Comparison of ENCODE assay signal across 15 cellular contexts in the genomic region with DNA sequence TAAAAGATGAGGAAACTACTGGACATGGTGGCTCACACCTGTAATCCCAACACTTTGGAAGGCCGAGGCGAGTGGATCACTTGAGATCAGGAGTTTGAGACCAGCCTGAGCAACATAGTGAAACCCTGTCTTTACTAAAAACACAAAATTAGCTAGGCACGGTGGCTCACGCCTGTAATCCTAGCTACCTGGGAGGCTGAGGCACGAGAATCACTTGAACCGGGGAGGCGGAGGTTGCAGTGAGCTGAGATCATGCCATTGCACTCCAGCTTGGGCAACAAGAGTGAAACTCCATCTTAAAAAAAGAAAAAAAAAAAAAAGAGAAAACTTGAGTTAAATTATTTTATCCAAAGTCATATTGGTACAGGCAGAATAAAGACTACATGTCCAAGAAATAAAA. TPM values are rescaled to one million over a fixed set of nuclear protein-coding genes. Genes with fewer than 3 reads are reported as not detected.
DNase-seq lines count a peak whose midpoint lies in the region; ATAC-seq and TF ChIP-seq lines count a peak whose summit lies in the region.
"Not testable (repeated sequence)": the region's sequence is repeated elsewhere in the genome, so short reads cannot be mapped to it uniquely, and the experiment has no call there.
"Had no signal": no experiment of that assay in that cellular context is flagged by ENCODE, and none has a peak within 500 bp of the region (broad histone marks: within the 10 kb centered on the region; RNA-seq: fewer than 3 reads in every experiment).

No MANE protein-coding gene starts in this region.

- peaks cover 23% of the 10 kb centered on the region for H3K79me2 ChIP-seq in DND-41 (ENCODE audit: insufficient read depth, low read length)
- H3K79me2 ChIP-seq in Karpas-422 (ENCODE audit: low read length) = peaks cover 61% of the 10 kb centered on the region
- not testable (repeated sequence) for H3K79me2 ChIP-seq in neural cell (replicated peaks; ENCODE audit: insufficient read depth, low read length)

- H3K27me3 ChIP-seq in DND-41 (ENCODE audit: insufficient read depth, low read length, poor library complexity); Karpas-422 (ENCODE audit: low read length); ectodermal cell (ENCODE audit: control insufficient read depth, insufficient read depth, low read length, poor library complexity, severe bottlenecking); neural cell (ENCODE audit: insufficient read depth, low read depth, low read length); upper lobe of right lung: not testable (repeated sequence)

- peaks cover 25% of the 10 kb centered on the region for H3K4me1 ChIP-seq in DND-41 (ENCODE audit: insufficient read depth, low read length)
- peaks cover 39% of the 10 kb centered on the region for H3K4me1 ChIP-seq in Karpas-422 (ENCODE audit: low read length)
- H3K4me1 ChIP-seq in ectodermal cell (ENCODE audit: control insufficient read depth, insufficient read depth, low read length); upper lobe of right lung: not testable (repeated sequence)

- H3K36me3 ChIP-seq in DND-41 (ENCODE audit: insufficient read depth, low read length) (peaks cover 34% of the 10 kb centered on the region), Karpas-422 (ENCODE audit: insufficient read depth, low read length) (peaks cover 46% of the 10 kb centered on the region), upper lobe of right lung (peaks cover 17% of the 10 kb centered on the region)
- H3K36me3 ChIP-seq in ectodermal cell (ENCODE audit: control insufficient read depth, insufficient read depth, low read length); neural cell (ENCODE audit: insufficient read depth, low read length): not testable (repeated sequence)

- peak overlapping the region; percentile 96 for H3K4me3 Mint-ChIP-seq in T-helper 1 cell treated with Interleukin-12 subunit alpha and Interleukin-12 subunit beta and Interleukin-4 antibody, amounts not matched to agents 30 μg/mL and 1 μg/mL, for 36 hours
- H3K4me3 Mint-ChIP-seq in activated T-helper 2 cell treated with anti-CD3 and anti-CD28 coated beads, Interferon-gamma antibody, Interleukin-2, Interleukin-4, amounts not matched to agents 10 μg/mL and 5 μg/mL and 100 μg/mL, durations not matched to agents 14 hours and 24 hours and 36 hours (ENCODE audit: low read depth) = peak overlapping the region; percentile 96

- 93 to 96% methylated on average over 7 of the region's 7 CpGs for WGBS in ectodermal cell, 2 experiments

- H3K4me2 ChIP-seq in DND-41 (ENCODE audit: insufficient read depth, low read length) = peak overlapping the region; percentile 76
- H3K4me2 ChIP-seq in Karpas-422 (ENCODE audit: low read depth, low read length, poor library complexity, severe bottlenecking) = peak overlapping the region; percentile 89
- H3K4me2 ChIP-seq in neural cell (ENCODE audit: low read length) = peak overlapping the region; percentile 47

- H3K27ac ChIP-seq in DND-41 (ENCODE audit: low read length) = peak overlapping the region; percentile 92
- not testable (repeated sequence) for H3K27ac ChIP-seq in Karpas-422 (ENCODE audit: low read length); ectodermal cell (ENCODE audit: insufficient read depth, low read depth, low read length, poor library complexity, severe bottlenecking); neural cell (ENCODE audit: low read length); upper lobe of right lung

- H3K9ac ChIP-seq in DND-41 (ENCODE audit: low read depth, low read length) (peak overlapping the region; percentile 90), Karpas-422 (ENCODE audit: low read length) (peak overlapping the region; percentile 97)
- not testable (repeated sequence) for H3K9ac ChIP-seq in neural cell (ENCODE audit: low read length)

- peaks cover 35% of the 10 kb centered on the region for H3K4me1 Mint-ChIP-seq in T-helper 1 cell treated with Interleukin-12 subunit alpha and Interleukin-12 subunit beta and Interleukin-4 antibody, amounts not matched to agents 30 μg/mL and 1 μg/mL, for 36 hours (ENCODE audit: low read depth)
- peaks cover 37% of the 10 kb centered on the region for H3K4me1 Mint-ChIP-seq in activated T-helper 2 cell treated with anti-CD3 and anti-CD28 coated beads, Interferon-gamma antibody, Interleukin-2, Interleukin-4, amounts not matched to agents 10 μg/mL and 5 μg/mL and 100 μg/mL, durations not matched to agents 14 hours and 24 hours and 36 hours (ENCODE audit: low read depth)

- H3K9me3 Mint-ChIP-seq in T-helper 1 cell treated with Interleukin-12 subunit alpha and Interleukin-12 subunit beta and Interleukin-4 antibody, amounts not matched to agents 30 μg/mL and 1 μg/mL, for 36 hours; activated T-helper 2 cell treated with anti-CD3 and anti-CD28 coated beads, Interferon-gamma antibody, Interleukin-2, Interleukin-4, amounts not matched to agents 10 μg/mL and 5 μg/mL and 100 μg/mL, durations not matched to agents 14 hours and 24 hours and 36 hours: not testable (repeated sequence)

- ATAC-seq in DND-41 (ENCODE audit: insufficient read depth, low read depth); upper lobe of right lung: not testable (repeated sequence)

- H3K27ac Mint-ChIP-seq in T-helper 1 cell treated with Interleukin-12 subunit alpha and Interleukin-12 subunit beta and Interleukin-4 antibody, amounts not matched to agents 30 μg/mL and 1 μg/mL, for 36 hours = peak overlapping the region; percentile 52
- peak overlapping the region; percentile 42 for H3K27ac Mint-ChIP-seq in activated T-helper 2 cell treated with anti-CD3 and anti-CD28 coated beads, Interferon-gamma antibody, Interleukin-2, Interleukin-4, amounts not matched to agents 10 μg/mL and 5 μg/mL and 100 μg/mL, durations not matched to agents 14 hours and 24 hours and 36 hours

- not testable (repeated sequence) for TF ChIP-seq EP300 in neural cell (conservative IDR thresholded peaks at IDR 0.05; ENCODE audit: poor library complexity, severe bottlenecking)

- peaks cover 17% of the 10 kb centered on the region for H3K36me3 Mint-ChIP-seq in T-helper 1 cell treated with Interleukin-12 subunit alpha and Interleukin-12 subunit beta and Interleukin-4 antibody, amounts not matched to agents 30 μg/mL and 1 μg/mL, for 36 hours (ENCODE audit: low read depth)
- H3K36me3 Mint-ChIP-seq in activated T-helper 2 cell treated with anti-CD3 and anti-CD28 coated beads, Interferon-gamma antibody, Interleukin-2, Interleukin-4, amounts not matched to agents 10 μg/mL and 5 μg/mL and 100 μg/mL, durations not matched to agents 14 hours and 24 hours and 36 hours (ENCODE audit: low read depth) = peaks cover 42% of the 10 kb centered on the region

- H3K4me3 ChIP-seq in DND-41 (ENCODE audit: low read depth in 1 of 2, low read length in 2 of 2) (peak overlapping the region; percentile 75 to 87; a peak in 3 of 4 replicates), Karpas-422 (ENCODE audit: low read length) (peak overlapping the region; percentile 96), ectodermal cell (ENCODE audit: insufficient read depth, low read depth, low read length) (peak overlapping the region; percentile 98), iPS-11a (ENCODE audit: low read depth, low read length) (peak overlapping the region; percentile 98), neural cell (ENCODE audit: low read length) (peak overlapping the region; percentile 84), upper lobe of right lung (peak overlapping the region; percentile 78)

- not testable (repeated sequence) for DNase-seq in DND-41; Karpas-422; activated T-helper 2 cell treated with anti-CD3 and anti-CD28 coated beads, Interferon-gamma antibody, Interleukin-2, Interleukin-4, amounts not matched to agents 10 μg/mL and 5 μg/mL and 100 μg/mL, durations not matched to agents 14 hours and 24 hours and 36 hours (ENCODE audit: low spot score); upper lobe of right lung

- not testable (repeated sequence) for H3K27me3 Mint-ChIP-seq in T-helper 1 cell treated with Interleukin-12 subunit alpha and Interleukin-12 subunit beta and Interleukin-4 antibody, amounts not matched to agents 30 μg/mL and 1 μg/mL, for 36 hours (ENCODE audit: low read depth); activated T-helper 2 cell treated with anti-CD3 and anti-CD28 coated beads, Interferon-gamma antibody, Interleukin-2, Interleukin-4, amounts not matched to agents 10 μg/mL and 5 μg/mL and 100 μg/mL, durations not matched to agents 14 hours and 24 hours and 36 hours (ENCODE audit: low read depth)

- H3F3A ChIP-seq in neural cell (ENCODE audit: insufficient read depth, low read length, poor library complexity, severe bottlenecking) = not testable (repeated sequence)

- not testable (repeated sequence) for H3K9me2 ChIP-seq in Karpas-422 (replicated peaks; ENCODE audit: insufficient read depth, low read length); neural cell (ENCODE audit: insufficient read depth, low read length)

- H3K9me3 ChIP-seq in DND-41 (ENCODE audit: insufficient read depth, low read length, severe bottlenecking); Karpas-422 (ENCODE audit: low read length); ectodermal cell (ENCODE audit: control insufficient read depth, low read length); neural cell (ENCODE audit: low read length); upper lobe of right lung: not testable (repeated sequence)

- TF ChIP-seq RAD21 in neural cell (conservative IDR thresholded peaks at IDR 0.05) = not testable (repeated sequence)

- intact Hi-C loops in activated T-helper 2 cell treated with anti-CD3 and anti-CD28 coated beads, Interferon-gamma antibody, Interleukin-2, Interleukin-4, amounts not matched to agents 10 μg/mL and 5 μg/mL and 100 μg/mL, durations not matched to agents 14 hours and 24 hours and 36 hours (cut with micrococcal nuclease) = loop anchor here (5.0 to 10.0 kb wide), 4 partner anchors 316 to 1712 kb away; a partner anchor contains a TSS
- intact Hi-C loops in upper lobe of right lung (cut with DNase I) = not testable (repeated sequence)

- H4K20me1 ChIP-seq in DND-41 (ENCODE audit: insufficient read depth, low read length); Karpas-422 (ENCODE audit: insufficient read depth, low read depth, low read length); neural cell (ENCODE audit: insufficient read depth): not testable (repeated sequence)

- not testable (repeated sequence) for TF ChIP-seq CTCF in DND-41 (IDR thresholded peaks at IDR 0.05; ENCODE audit: borderline replicate concordance, extremely low read depth, low read length, poor library complexity, severe bottlenecking); neural cell (IDR thresholded peaks at IDR 0.05; ENCODE audit: poor library complexity, severe bottlenecking); upper lobe of right lung (IDR thresholded peaks at IDR 0.05)

- not testable (repeated sequence) for H2AFZ ChIP-seq in DND-41 (ENCODE audit: low read depth, low read length); Karpas-422 (ENCODE audit: low read length); neural cell (ENCODE audit: low read depth, low read length)

RNA-seq across cellular contexts. Expression of a gene that starts 1.3 kb away (rescaled TPM):
- total RNA-seq in Karpas-422 (2014; rRNA removed; shearing (Covaris generic); ENCODE audit: low replicate concordance) = 40.3 and 45.0 TPM in 2 replicates
- total RNA-seq in activated T-helper 2 cell treated with anti-CD3 and anti-CD28 coated beads, Interferon-gamma antibody, Interleukin-2, Interleukin-4, amounts not matched to agents 10 μg/mL and 5 μg/mL and 100 μg/mL, durations not matched to agents 14 hours and 24 hours and 36 hours = 32.5 and 39.8 TPM in 2 replicates
- polyA plus RNA-seq in ectodermal cell (2013, experiment 1 of 4) = 24.7 TPM
- 23.5 TPM for polyA plus RNA-seq in ectodermal cell (2013, experiment 2 of 4)
- 21.8 TPM for polyA plus RNA-seq in ectodermal cell (2013, experiment 3 of 4)
- 21.4 TPM for polyA plus RNA-seq in ectodermal cell (2013, experiment 4 of 4)
- polyA plus RNA-seq in neural cell = 13.0 and 15.5 TPM in 2 replicates
- 19.0 and 25.4 TPM in 2 replicates for polyA minus RNA-seq in neural cell
- total RNA-seq in upper lobe of right lung = 18.6 TPM

RNA-seq across cellular contexts. Expression of a gene that starts 49.1 kb away (rescaled TPM):
- not detected in 2 replicates for total RNA-seq in Karpas-422 (2014; rRNA removed; shearing (Covaris generic); ENCODE audit: low replicate concordance)
- total RNA-seq in activated T-helper 2 cell treated with anti-CD3 and anti-CD28 coated beads, Interferon-gamma antibody, Interleukin-2, Interleukin-4, amounts not matched to agents 10 μg/mL and 5 μg/mL and 100 μg/mL, durations not matched to agents 14 hours and 24 hours and 36 hours = 0.21 TPM in 1 of 2 replicates, not detected in the other
- polyA plus RNA-seq in ectodermal cell (2013, experiment 1 of 4) = not detected
- polyA plus RNA-seq in ectodermal cell (2013, experiment 2 of 4) = not detected
- not detected for polyA plus RNA-seq in ectodermal cell (2013, experiment 3 of 4)
- not detected for polyA plus RNA-seq in ectodermal cell (2013, experiment 4 of 4)
- polyA plus RNA-seq in neural cell = 1.2 TPM in 1 of 2 replicates, not detected in the other
- not detected in 2 replicates for polyA minus RNA-seq in neural cell
- total RNA-seq in upper lobe of right lung = not detected
- total RNA-seq: adrenal gland, H7, lung microvascular endothelial cell, M059J, omental fat pad, testis had no signal
- polyA plus RNA-seq: adrenal gland, BJ had no signal
